8 cellular contexts compared by ENCODE assay signal in genomic region chr2:151828890-151829324, GRCh38. TPM values are rescaled to one million over a fixed set of nuclear protein-coding genes. Genes with fewer than 3 reads are reported as not detected.
DNase-seq lines count a peak whose midpoint lies in the region; ATAC-seq, FAIRE-seq and TF ChIP-seq lines count a peak whose summit lies in the region.

No MANE protein-coding gene starts in this region.

- H3K4me1 ChIP-seq in Caco-2 (peaks cover 12% of the 10 kb centered on the region), RWPE2 (ENCODE audit: insufficient read depth, poor library complexity, severe bottlenecking) (peaks cover 8% of the 10 kb centered on the region), esophagus (ENCODE audit: control insufficient read depth in 2 of 2, insufficient read depth in 2 of 2, low read length in 1 of 2) (no peaks in the 10 kb centered on the region), pancreas (peaks cover 0 to 23% (median 17%) of the 10 kb centered on the region in 3 donors)

- H3K4me3 Mint-ChIP-seq in Caco-2 (ENCODE audit: unreplicated experiment) = peak overlapping the region; percentile 78

- H3K9me3 ChIP-seq in Caco-2 (no peaks in the 10 kb centered on the region), RWPE2 (ENCODE audit: severe bottlenecking) (no peaks in the 10 kb centered on the region), esophagus (ENCODE audit: control insufficient read depth in 2 of 2, insufficient read depth in 1 of 2, low read depth in 1 of 2, low read length in 1 of 2) (no peaks in the 10 kb centered on the region), pancreas (no peaks in the 10 kb centered on the region)

- H3K27ac ChIP-seq in RWPE2 (ENCODE audit: poor library complexity, severe bottlenecking) (no peak overlapping the region), esophagus (ENCODE audit: low read depth in 2 of 2, low read length in 1 of 2) (peak overlapping the region; percentile 26 to 63), pancreas (peak overlapping the region; percentile 57 to 87 (median 76))

- FAIRE-seq in pancreas (lab: Jason Lieb, UNC) = no peak

- H3K36me3 Mint-ChIP-seq in Caco-2 (ENCODE audit: insufficient read depth, unreplicated experiment) = peaks cover 6% of the 10 kb centered on the region

- intact Hi-C loops in Caco-2 (cut with micrococcal nuclease; ENCODE audit: unreplicated experiment) (loop anchor here (1.0 to 5.0 kb wide), 2 partner anchors 123 to 175 kb away; no protein-coding TSS in a partner anchor), pancreas (cut with DNase I) (no loop called here)

- no peaks in the 10 kb centered on the region for H3K27me3 Mint-ChIP-seq in Caco-2 (ENCODE audit: insufficient read depth, unreplicated experiment)

- H3K9me3 Mint-ChIP-seq in Caco-2 (ENCODE audit: unreplicated experiment) = no peaks in the 10 kb centered on the region

- H3K27me3 ChIP-seq in Caco-2 (replicated peaks; ENCODE audit: control insufficient read depth, insufficient read depth, low read length) = no peaks in the 10 kb centered on the region
- H3K27me3 ChIP-seq in RWPE2 (ENCODE audit: insufficient read depth, poor library complexity, severe bottlenecking) = no peaks in the 10 kb centered on the region
- no peaks in the 10 kb centered on the region for H3K27me3 ChIP-seq in esophagus (ENCODE audit: control insufficient read depth in 1 of 2, insufficient read depth in 2 of 2, low read length in 2 of 2)
- H3K27me3 ChIP-seq in pancreas = no peaks in the 10 kb centered on the region

- DNase-seq in Caco-2 (no peak), RWPE2 (ENCODE audit: low spot score) (no peak), pancreas (no peak), NCI-H2107 (lab: John Stamatoyannopoulos, UW) (no peak), retina (no peak)

- CTCF ChIA-PET in Caco-2 (lab: Charles Lee) = no interaction called here

- BruUV-seq in Caco-2 (replicated peaks; lab: Mats Ljungman, UMichigan) = TSS peak; percentile 95

- peak overlapping the region; percentile 79 for H3K27ac Mint-ChIP-seq in Caco-2 (ENCODE audit: unreplicated experiment)

- TF ChIP-seq CTCF in Caco-2 (IDR thresholded peaks at IDR 0.05; ENCODE audit: insufficient read depth in 1 of 2, low read depth in 1 of 2, low read length in 1 of 2, severe bottlenecking in 1 of 2, unreplicated experiment in 1 of 2) = no peak
- no peak for TF ChIP-seq CTCF in RWPE2 (IDR thresholded peaks at IDR 0.05; ENCODE audit: poor library complexity, severe bottlenecking)
- TF ChIP-seq CTCF in pancreas (IDR thresholded peaks at IDR 0.05) = no peak

- H3K36me3 ChIP-seq in Caco-2 (ENCODE audit: control insufficient read depth, insufficient read depth, low read length) (no peaks in the 10 kb centered on the region), RWPE2 (ENCODE audit: low read depth) (no peaks in the 10 kb centered on the region), esophagus (ENCODE audit: control insufficient read depth in 2 of 2, insufficient read depth in 2 of 2, low read length in 1 of 2) (no peaks in the 10 kb centered on the region), pancreas (no peaks in the 10 kb centered on the region)

- H3K4me1 Mint-ChIP-seq in Caco-2 (ENCODE audit: low read depth, unreplicated experiment) = peaks cover 17% of the 10 kb centered on the region

- POLR2A ChIA-PET in Caco-2 (lab: Charles Lee) = interaction anchor here (0.6 to 1.0 kb wide), 2 partner anchors 164 to 343 kb away, joined by 3 read pairs; no protein-coding TSS in a partner anchor

- H3K4me3 ChIP-seq in Caco-2 (ENCODE audit: low read depth, low read length) = peak overlapping the region; percentile 90
- peak overlapping the region; percentile 88 for H3K4me3 ChIP-seq in RWPE2 (ENCODE audit: severe bottlenecking)
- peak overlapping the region in 1 of 2 donors; percentile 85 for H3K4me3 ChIP-seq in esophagus (ENCODE audit: low read depth in 1 of 2, low read length in 2 of 2)
- peak overlapping the region in 3 of 4 donors; percentile 80 to 90 (median 85) for H3K4me3 ChIP-seq in pancreas

- WGBS in esophagus, 2 donors = 79 to 82% methylated on average over 5 of the region's 5 CpGs
- WGBS in pancreas, 2 donors = 71 to 73% methylated on average over 5 of the region's 5 CpGs

- ATAC-seq in RWPE2 (ENCODE audit: low read depth) (no peak), pancreas (no peak), HG03565 (IDR thresholded peaks at IDR 0.05; ENCODE audit: unreplicated experiment) (no peak), HG02642 (IDR thresholded peaks at IDR 0.05; ENCODE audit: poor library complexity, unreplicated experiment) (no peak)

RNA-seq across cellular contexts. Expression of gene ARL5A, which starts 0.7 kb away (rescaled TPM):
- 51.4 and 58.3 TPM in 2 replicates for total RNA-seq in Caco-2 (2022)
- 10 to 100 TPM in 1 of 2 donors, 1 to 10 TPM in 1; 8.5 to 17.2 TPM for polyA plus RNA-seq in esophagus
- 10 to 100 TPM; 14.6 to 27.5 (median 18.4) TPM for total RNA-seq in pancreas
- polyA plus RNA-seq in pancreas = 1 to 10 TPM; 4.6 to 6.6 TPM
